6 cellular contexts compared by ENCODE assay signal in the genomic region with DNA sequence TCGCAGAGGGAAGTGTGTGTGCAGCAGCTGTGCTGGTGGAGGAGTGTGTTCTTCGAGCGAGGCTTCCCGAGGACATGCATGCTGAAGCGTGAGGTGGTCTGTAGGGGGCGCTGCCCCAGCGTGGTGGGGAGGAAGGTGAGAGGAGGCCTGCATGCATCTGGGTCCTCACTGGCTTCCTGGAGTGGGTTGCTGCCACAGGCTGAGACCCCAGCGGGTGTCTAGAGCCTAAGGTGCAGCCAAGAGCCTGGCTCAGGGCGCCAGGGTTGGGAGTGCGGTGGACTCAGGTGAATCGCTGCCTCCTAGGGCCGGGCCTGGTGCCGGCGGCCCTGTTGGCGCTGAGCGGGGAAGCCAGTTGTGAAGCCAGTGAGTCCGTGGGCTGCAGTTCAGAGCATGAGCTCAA. TPM values are rescaled to one million over a fixed set of nuclear protein-coding genes. Genes with fewer than 3 reads are reported as not detected.
A peak's percentile ranks its signal among the peaks of the same experiment; 100 is the strongest.
DNase-seq lines count a peak whose midpoint lies in the region; ATAC-seq and TF ChIP-seq lines count a peak whose summit lies in the region.

No MANE protein-coding gene starts in this region.

- POLR2A ChIA-PET in RWPE1 (lab: Yijun Ruan, JAX; ENCODE audit: low non-redundant PET), result interaction anchor here (0.7 kb wide), 1 partner anchor 69 kb away, joined by 6 read pairs; no protein-coding TSS in a partner anchor

- TF ChIP-seq CTCF in GM12872 (IDR thresholded peaks at IDR 0.05; ENCODE audit: insufficient read depth, low read depth, low read length), result peak; percentile 47; the same call in 2 of the 3 replicates
- 0 out of 2 replicates have a peak, but pooled peaks have one; percentile 9 for TF ChIP-seq CTCF in RWPE1 (conservative IDR thresholded peaks at IDR 0.05; ENCODE audit: low read depth)
- TF ChIP-seq CTCF in kidney epithelial cell (IDR thresholded peaks at IDR 0.05; ENCODE audit: insufficient read depth, low read length, poor library complexity, severe bottlenecking), result peak; percentile 35

- H3K4me3 ChIP-seq in kidney epithelial cell (ENCODE audit: low read depth, low read length), result no peak overlapping the region

- peak overlapping the region; percentile 25; the same call in 1 of the 2 replicates for H3K27ac ChIP-seq in RWPE1

- H3K36me3 ChIP-seq in kidney epithelial cell (ENCODE audit: control insufficient read depth, insufficient read depth, low read length), result peaks cover 5% of the 10 kb centered on the region

- intact Hi-C loops in left cardiac atrium (cut with DNase I), result no loop called here

- H3K27me3 ChIP-seq in kidney epithelial cell (ENCODE audit: control insufficient read depth, insufficient read depth, low read length), result no peaks in the 10 kb centered on the region

- ATAC-seq in HG02840 (IDR thresholded peaks at IDR 0.05; ENCODE audit: low FRiP score, unreplicated experiment) (no peak), left cardiac atrium (no peak)

- CTCF ChIA-PET in RWPE1 (lab: Yijun Ruan, JAX), result interaction anchor here (0.6 to 0.7 kb wide), 2 partner anchors 75 to 451 kb away, joined by 3 to 5 read pairs; a partner anchor contains a TSS

- DNase-seq in RWPE1 (ENCODE audit: low spot score), result no peak
- DNase-seq in kidney epithelial cell (ENCODE audit: low read depth), result no peak
- no peak for DNase-seq in cerebellar nuclear complex (lab: John Stamatoyannopoulos, UW)
- DNase-seq in left cardiac atrium, result no peak

RNA-seq across cellular contexts. Expression of a gene that starts 7.5 kb away (rescaled TPM):
- total RNA-seq in kidney epithelial cell, result 11.5 and 13.8 TPM in 2 replicates
- total RNA-seq in left cardiac atrium, result 1 to 10 TPM; 9.8 to 10.0 TPM

RNA-seq across cellular contexts. Expression of a gene that starts 19.9 kb away (rescaled TPM):
- 7.2 TPM in 2 replicates for total RNA-seq in kidney epithelial cell
- 10 to 100 TPM in 1 of 2 donors, 1 to 10 TPM in 1; 9.2 to 10.9 TPM for total RNA-seq in left cardiac atrium

RNA-seq across cellular contexts. Expression of a gene that starts 28.6 kb away (rescaled TPM):
- total RNA-seq in kidney epithelial cell (35.3 and 37.9 TPM in 2 replicates), left cardiac atrium (10 to 100 TPM in 1 of 2 donors, 1 to 10 TPM in 1; 8.8 to 14.2 TPM)

RNA-seq across cellular contexts. Expression of a gene that starts 32.9 kb away (rescaled TPM):
- 0.07 and 0.29 TPM in 2 replicates for total RNA-seq in kidney epithelial cell
- total RNA-seq in left cardiac atrium, result 1 to 10 TPM; 1.1 to 1.2 TPM

RNA-seq across cellular contexts. Expression of a gene that starts 54.1 kb away (rescaled TPM):
- total RNA-seq in kidney epithelial cell, result 36.4 and 37.9 TPM in 2 replicates
- total RNA-seq in left cardiac atrium, result 10 to 100 TPM in 1 of 2 donors, 1 to 10 TPM in 1; 6.4 to 10.1 TPM
